Comparison of ENCODE assay signal across 1 cellular context in genomic region chr16:84302111-84302954, GRCh38.
TF ChIP-seq lines count a peak whose summit lies in the region.

No MANE protein-coding gene starts in this region.

TF ChIP-seq in H1, 55 proteins besides CTCF, POLR2A, EP300 and RAD21:
- TF ChIP-seq JUND (IDR thresholded peaks at IDR 0.05; ENCODE audit: low read length) (no peak), SAP30 (IDR thresholded peaks at IDR 0.05; ENCODE audit: insufficient read depth, insufficient replicate concordance, low read length) (no peak), ATF2 (IDR thresholded peaks at IDR 0.05; ENCODE audit: low read length) (no peak), MAFK (IDR thresholded peaks at IDR 0.05; ENCODE audit: low read depth, low read length) (no peak), CHD2 (IDR thresholded peaks at IDR 0.05; ENCODE audit: low read length) (no peak), GABPA (IDR thresholded peaks at IDR 0.05; ENCODE audit: borderline replicate concordance, insufficient read depth, low read length) (no peak), SUZ12 (IDR thresholded peaks at IDR 0.05; ENCODE audit: low read length) (no peak), CREB1 (IDR thresholded peaks at IDR 0.05) (no peak)
